In the genomic region with DNA sequence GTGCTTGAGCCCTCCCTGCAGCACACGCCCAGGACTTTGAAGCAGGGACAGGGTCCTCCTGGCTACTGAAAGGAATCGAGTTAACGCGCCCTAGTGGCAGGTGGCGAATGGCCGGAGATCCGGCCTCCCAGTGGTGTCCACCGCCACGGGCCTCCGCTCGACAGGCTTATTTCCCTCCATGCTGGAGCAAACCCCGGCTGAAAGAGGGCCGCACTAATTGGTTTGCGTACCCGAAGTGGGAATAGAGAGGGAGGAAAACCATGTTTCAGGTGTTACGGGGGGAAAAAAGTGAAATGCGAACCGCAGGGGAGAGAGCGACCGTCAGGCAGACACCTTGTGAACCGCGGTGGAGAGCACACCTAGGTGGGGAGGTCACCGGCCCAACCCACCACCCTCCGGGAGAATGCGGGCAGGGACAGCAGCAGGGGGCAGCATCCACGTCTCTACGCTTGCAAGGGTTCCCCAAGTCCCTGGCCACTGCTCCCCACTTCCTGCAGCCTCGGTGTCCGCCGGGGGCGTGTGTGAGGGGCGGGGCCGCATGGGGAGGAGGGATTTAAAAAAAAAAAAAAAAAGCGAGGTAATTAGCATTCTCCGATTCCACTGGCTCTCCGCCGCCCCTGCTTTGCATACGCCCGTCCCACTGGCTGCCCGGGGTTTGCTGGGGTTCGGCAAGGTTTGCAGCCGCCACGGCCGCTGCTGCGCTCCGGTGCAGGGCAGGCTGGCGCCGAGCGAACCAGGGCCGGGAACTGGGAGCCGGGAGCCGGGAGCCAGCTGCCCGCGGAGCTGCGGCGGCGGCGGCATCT, we compare ENCODE assay signal across 8 cellular contexts.
DNase-seq lines count a peak whose midpoint lies in the region; ATAC-seq, FAIRE-seq and TF ChIP-seq lines count a peak whose summit lies in the region.

No MANE protein-coding gene starts in this region.

- no peaks in the 10 kb centered on the region for H4K20me1 ChIP-seq in MM.1S (ENCODE audit: insufficient read depth, low read length)

- H3K36me3 Mint-ChIP-seq in activated naive CD8-positive, alpha-beta T cell treated with anti-CD3 and anti-CD28 coated beads, Interleukin-2, amount 50 U/mL, for 24 hours (ENCODE audit: low read depth): peaks cover 2% of the 10 kb centered on the region
- H3K36me3 Mint-ChIP-seq in progenitor cell of endocrine pancreas (ENCODE audit: insufficient read depth) (no peaks in the 10 kb centered on the region), type B pancreatic cell (no peaks in the 10 kb centered on the region)

- H3F3A ChIP-seq in MM.1S (ENCODE audit: insufficient read depth, low read length): no peaks in the 10 kb centered on the region

- FAIRE-seq in GM19239 (lab: Jason Lieb, UNC): no peak

- peak; percentile 97 for DNase-seq in Daoy (ENCODE audit: low read depth)
- peak; percentile 91 for DNase-seq in MM.1S
- DNase-seq in T-helper 1 cell: peak; percentile 76 to 93 (median 82)
- DNase-seq in activated naive CD8-positive, alpha-beta T cell treated with anti-CD3 and anti-CD28 coated beads, Interleukin-2, amount 50 U/mL, for 24 hours: peak; percentile 84
- peak; percentile 69 to 77 for DNase-seq in heart right ventricle
- DNase-seq in progenitor cell of endocrine pancreas (ENCODE audit: low spot score, unreplicated experiment): peak; percentile 82
- DNase-seq in type B pancreatic cell (ENCODE audit: extremely low spot score, unreplicated experiment): peak; percentile 86
- DNase-seq in GM19239 (ENCODE audit: insufficient read length, low spot score): no peak

- peak overlapping the region; percentile 99 for H3K4me2 ChIP-seq in MM.1S (ENCODE audit: low read depth, low read length)

- H3K9me3 ChIP-seq in MM.1S (replicated peaks; ENCODE audit: insufficient read depth, low read length) (no peaks in the 10 kb centered on the region), heart right ventricle (no peaks in the 10 kb centered on the region)

- peak; percentile 65 for ATAC-seq in activated naive CD8-positive, alpha-beta T cell treated with anti-CD3 and anti-CD28 coated beads, Interleukin-2, amount 50 U/mL, for 24 hours
- peak; percentile 89 to 94 (median 92) for ATAC-seq in heart right ventricle

- peak overlapping the region; percentile 92 for H3K4me3 Mint-ChIP-seq in activated naive CD8-positive, alpha-beta T cell treated with anti-CD3 and anti-CD28 coated beads, Interleukin-2, amount 50 U/mL, for 24 hours
- H3K4me3 Mint-ChIP-seq in progenitor cell of endocrine pancreas (ENCODE audit: low read depth) (peak overlapping the region; percentile 92), type B pancreatic cell (peak overlapping the region; percentile 97)

- H3K27me3 ChIP-seq in MM.1S (replicated peaks; ENCODE audit: insufficient read depth, low read length) (peaks cover 31% of the 10 kb centered on the region), heart right ventricle (peaks cover 6 to 84% (median 66%) of the 10 kb centered on the region in 7 donors)

- H3K9me3 Mint-ChIP-seq in activated naive CD8-positive, alpha-beta T cell treated with anti-CD3 and anti-CD28 coated beads, Interleukin-2, amount 50 U/mL, for 24 hours: no peaks in the 10 kb centered on the region
- no peaks in the 10 kb centered on the region for H3K9me3 Mint-ChIP-seq in progenitor cell of endocrine pancreas (ENCODE audit: low read depth)
- H3K9me3 Mint-ChIP-seq in type B pancreatic cell: no peaks in the 10 kb centered on the region

- peak overlapping the region; percentile 53 for H3K4me3 ChIP-seq in MM.1S (ENCODE audit: low read length)
- H3K4me3 ChIP-seq in heart right ventricle: peak overlapping the region; percentile 21 to 63 (median 53)

- WGBS in heart right ventricle, 2 donors: 1 to 2% methylated on average over 57 to 58 of the region's 58 CpGs

- H3K27ac Mint-ChIP-seq in activated naive CD8-positive, alpha-beta T cell treated with anti-CD3 and anti-CD28 coated beads, Interleukin-2, amount 50 U/mL, for 24 hours: no peak overlapping the region
- H3K27ac Mint-ChIP-seq in progenitor cell of endocrine pancreas (peak overlapping the region; percentile 63), type B pancreatic cell (peak overlapping the region; percentile 71)

- peaks cover 27% of the 10 kb centered on the region for H3K27me3 Mint-ChIP-seq in activated naive CD8-positive, alpha-beta T cell treated with anti-CD3 and anti-CD28 coated beads, Interleukin-2, amount 50 U/mL, for 24 hours
- peaks cover 78% of the 10 kb centered on the region for H3K27me3 Mint-ChIP-seq in progenitor cell of endocrine pancreas
- peaks cover 74% of the 10 kb centered on the region for H3K27me3 Mint-ChIP-seq in type B pancreatic cell

- H3K4me1 ChIP-seq in MM.1S (ENCODE audit: low read length): no peaks in the 10 kb centered on the region
- H3K4me1 ChIP-seq in heart right ventricle: peaks cover 0 to 40% (median 25%) of the 10 kb centered on the region in 9 donors

- TF ChIP-seq CTCF in MM.1S (IDR thresholded peaks at IDR 0.05; ENCODE audit: low read length): peak; percentile 23
- TF ChIP-seq CTCF in heart right ventricle (IDR thresholded peaks at IDR 0.05): peak in 3 of 9 donors; percentile 18 to 26 (median 25)
- peak; percentile 57 for TF ChIP-seq CTCF in progenitor cell of endocrine pancreas (IDR thresholded peaks at IDR 0.05; ENCODE audit: unreplicated experiment)
- peak; percentile 66 for TF ChIP-seq CTCF in type B pancreatic cell (conservative IDR thresholded peaks at IDR 0.05)

- peaks cover 40% of the 10 kb centered on the region for H3K4me1 Mint-ChIP-seq in activated naive CD8-positive, alpha-beta T cell treated with anti-CD3 and anti-CD28 coated beads, Interleukin-2, amount 50 U/mL, for 24 hours
- H3K4me1 Mint-ChIP-seq in progenitor cell of endocrine pancreas (ENCODE audit: low read depth): peaks cover 19% of the 10 kb centered on the region
- peaks cover 18% of the 10 kb centered on the region for H3K4me1 Mint-ChIP-seq in type B pancreatic cell (ENCODE audit: unreplicated experiment)

- H3K27ac ChIP-seq in MM.1S (ENCODE audit: low read length): no peak overlapping the region
- peak overlapping the region in 2 of 10 donors; percentile 21 to 47 for H3K27ac ChIP-seq in heart right ventricle

- intact Hi-C loops in heart right ventricle (cut with DNase I): no loop called here

- no peak overlapping the region for H3K9ac ChIP-seq in MM.1S (ENCODE audit: low read length)

- H3K9me2 ChIP-seq in MM.1S (replicated peaks; ENCODE audit: insufficient read depth, low read length): no peaks in the 10 kb centered on the region

- H3K36me3 ChIP-seq in MM.1S (replicated peaks; ENCODE audit: insufficient read depth, low read length): no peaks in the 10 kb centered on the region
- H3K36me3 ChIP-seq in heart right ventricle: no peaks in the 10 kb centered on the region

- no peaks in the 10 kb centered on the region for H3K79me2 ChIP-seq in MM.1S (ENCODE audit: low read length)

- H2AFZ ChIP-seq in MM.1S (ENCODE audit: low read length): peak overlapping the region; percentile 86
